ENCODE assay signal across 9 cellular contexts in the genomic region with DNA sequence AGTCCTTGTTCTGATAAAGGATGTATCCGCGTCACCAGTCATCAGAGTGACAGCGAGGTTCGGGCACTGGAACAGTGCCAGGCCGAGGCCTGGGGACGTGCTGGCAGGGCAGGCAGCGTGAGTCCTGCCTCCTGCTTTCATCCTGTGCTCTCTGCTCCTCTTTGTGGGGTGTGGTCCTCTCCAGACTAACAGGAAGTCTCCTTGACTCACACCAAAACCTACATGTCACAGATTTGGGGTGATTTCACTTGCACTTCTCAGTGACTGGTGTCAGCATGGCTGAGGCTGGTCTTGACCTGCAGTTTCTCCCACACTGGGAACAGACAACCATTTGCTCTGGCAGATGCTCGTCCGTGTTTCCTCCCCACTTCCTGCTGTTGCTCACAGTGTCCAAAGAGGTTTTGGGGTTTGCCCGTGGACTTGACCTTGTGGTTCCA. TPM values are rescaled to one million over a fixed set of nuclear protein-coding genes. Genes with fewer than 3 reads are reported as not detected.
DNase-seq lines count a peak whose midpoint lies in the region; ATAC-seq and TF ChIP-seq lines count a peak whose summit lies in the region.
"Had no signal": no experiment of that assay in that cellular context is flagged by ENCODE, and none has a peak within 500 bp of the region (broad histone marks: within the 10 kb centered on the region; RNA-seq: fewer than 3 reads in every experiment).

No MANE protein-coding gene starts in this region.

- H3F3A ChIP-seq in MM.1S (ENCODE audit: insufficient read depth, low read length): peaks cover 14% of the 10 kb centered on the region

- no peak for TF ChIP-seq POLR2A in NB4 (IDR thresholded peaks at IDR 0.05; ENCODE audit: extremely low read depth, insufficient read length)

- no peaks in the 10 kb centered on the region for H3K9me3 ChIP-seq in MM.1S (replicated peaks; ENCODE audit: insufficient read depth, low read length)

- H3K9me2 ChIP-seq in MM.1S (replicated peaks; ENCODE audit: insufficient read depth, low read length): no peaks in the 10 kb centered on the region

- no peaks in the 10 kb centered on the region for H3K79me2 ChIP-seq in MM.1S (ENCODE audit: low read length)
- H3K79me2 ChIP-seq: parathyroid adenoma had no signal

- H3K36me3 ChIP-seq in MM.1S (replicated peaks; ENCODE audit: insufficient read depth, low read length): no peaks in the 10 kb centered on the region

- no peak overlapping the region for H3K4me2 ChIP-seq in MM.1S (ENCODE audit: low read depth, low read length)

- H3K27ac Mint-ChIP-seq in activated T-cell treated with anti-CD3 and anti-CD28 coated beads, Interleukin-2, amount 50 U/mL, for 72 hours: no peak overlapping the region
- H3K27ac Mint-ChIP-seq in nephron progenitor cell: peak overlapping the region; percentile 35

- no peak for TF ChIP-seq CTCF in GM12864 (IDR thresholded peaks at IDR 0.05; ENCODE audit: low read depth, low read length, missing control alignments)
- TF ChIP-seq CTCF in NB4 (IDR thresholded peaks at IDR 0.05; ENCODE audit: low read depth, low read length): no peak
- TF ChIP-seq CTCF in nephron progenitor cell (IDR thresholded peaks at IDR 0.05): no peak
- no peak for TF ChIP-seq CTCF in MM.1S (IDR thresholded peaks at IDR 0.05; ENCODE audit: low read length)

- H4K20me1 ChIP-seq in MM.1S (ENCODE audit: insufficient read depth, low read length): no peaks in the 10 kb centered on the region

- no peak overlapping the region for H3K4me3 ChIP-seq in GM12864 (ENCODE audit: low read depth, low read length)
- no peak overlapping the region for H3K4me3 ChIP-seq in NB4 (ENCODE audit: low read depth, low read length)
- no peak overlapping the region for H3K4me3 ChIP-seq in MM.1S (ENCODE audit: low read length)

- peak overlapping the region; percentile 49 to 73 for H3K4me3 Mint-ChIP-seq in activated T-cell treated with anti-CD3 and anti-CD28 coated beads, Interleukin-2, amount 50 U/mL, for 72 hours
- no peak overlapping the region for H3K4me3 Mint-ChIP-seq in nephron progenitor cell

- no peak overlapping the region for H2AFZ ChIP-seq in MM.1S (ENCODE audit: low read length)
- H2AFZ ChIP-seq: parathyroid adenoma had no signal

- DNase-seq in GM12864 (ENCODE audit: low read depth) (peak; percentile 77), NB4 (ENCODE audit: low read depth) (peak; percentile 74), nephron progenitor cell (no peak), MM.1S (no peak), EL (no peak), DMS53 (lab: John Stamatoyannopoulos, UW) (no peak)
- peak; percentile 64 to 78 for DNase-seq in activated T-cell treated with anti-CD3 and anti-CD28 coated beads, Interleukin-2, amount 50 U/mL, for 72 hours

- H3K9ac ChIP-seq in MM.1S (ENCODE audit: low read length): no peak overlapping the region
- H3K9ac ChIP-seq: parathyroid adenoma had no signal

- no peak overlapping the region for H3K27ac ChIP-seq in MM.1S (ENCODE audit: low read length)
- H3K27ac ChIP-seq: parathyroid adenoma had no signal

- peaks cover 11% of the 10 kb centered on the region; the same call in 1 of the 2 replicates for H3K4me1 ChIP-seq in MM.1S (ENCODE audit: low read length)
- H3K4me1 ChIP-seq: parathyroid adenoma had no signal

- ATAC-seq in GM21825 (IDR thresholded peaks at IDR 0.05; ENCODE audit: unreplicated experiment): peak; percentile 78
- ATAC-seq in activated T-cell treated with anti-CD3 and anti-CD28 coated beads, Interleukin-2, amount 50 U/mL, for 72 hours (replicated peaks in 1 of 2): peak; percentile 81 to 82

- H3K27me3 Mint-ChIP-seq in activated T-cell treated with anti-CD3 and anti-CD28 coated beads, Interleukin-2, amount 50 U/mL, for 72 hours (ENCODE audit: low read depth): peaks cover 14% of the 10 kb centered on the region
- no peaks in the 10 kb centered on the region for H3K27me3 Mint-ChIP-seq in nephron progenitor cell (ENCODE audit: low read depth, poor library complexity)

- H3K27me3 ChIP-seq in MM.1S (replicated peaks; ENCODE audit: insufficient read depth, low read length): peaks cover 61% of the 10 kb centered on the region

- H3K36me3 Mint-ChIP-seq in activated T-cell treated with anti-CD3 and anti-CD28 coated beads, Interleukin-2, amount 50 U/mL, for 72 hours (ENCODE audit: insufficient read depth in 2 of 2): no peaks in the 10 kb centered on the region
- no peaks in the 10 kb centered on the region for H3K36me3 Mint-ChIP-seq in nephron progenitor cell (ENCODE audit: low read depth)

- no peaks in the 10 kb centered on the region for H3K9me3 Mint-ChIP-seq in activated T-cell treated with anti-CD3 and anti-CD28 coated beads, Interleukin-2, amount 50 U/mL, for 72 hours
- H3K9me3 Mint-ChIP-seq in nephron progenitor cell: no peaks in the 10 kb centered on the region

- H3K4me1 Mint-ChIP-seq in activated T-cell treated with anti-CD3 and anti-CD28 coated beads, Interleukin-2, amount 50 U/mL, for 72 hours (ENCODE audit: low read depth): peaks cover 37% of the 10 kb centered on the region
- H3K4me1 Mint-ChIP-seq in nephron progenitor cell: no peaks in the 10 kb centered on the region

RNA-seq across cellular contexts. Expression of a gene that starts 8.8 kb away (rescaled TPM):
- under 1 TPM; 0.38 to 0.63 TPM for total RNA-seq in activated T-cell treated with anti-CD3 and anti-CD28 coated beads, Interleukin-2, amount 50 U/mL, for 72 hours

RNA-seq across cellular contexts. Expression of a gene that starts 50.7 kb away (rescaled TPM):
- total RNA-seq in activated T-cell treated with anti-CD3 and anti-CD28 coated beads, Interleukin-2, amount 50 U/mL, for 72 hours: under 1 TPM in 1 of 2 donors, not detected in 1; 0.07 TPM

Comparison
In these comparisons a context has a peak if more than half of its experiments do, and no peak if none do; other contexts are left out.
1. DNase-seq: peak in GM12864 (single experiment), NB4 (single experiment) and activated T-cell treated with anti-CD3 and anti-CD28 coated beads, Interleukin-2, amount 50 U/mL, for 72 hours (2 of 2); none in nephron progenitor cell (single experiment), MM.1S (single experiment), EL (single experiment) and DMS53 (single experiment).